Comparison of ENCODE assay signal across 8 cellular contexts in the genomic region with DNA sequence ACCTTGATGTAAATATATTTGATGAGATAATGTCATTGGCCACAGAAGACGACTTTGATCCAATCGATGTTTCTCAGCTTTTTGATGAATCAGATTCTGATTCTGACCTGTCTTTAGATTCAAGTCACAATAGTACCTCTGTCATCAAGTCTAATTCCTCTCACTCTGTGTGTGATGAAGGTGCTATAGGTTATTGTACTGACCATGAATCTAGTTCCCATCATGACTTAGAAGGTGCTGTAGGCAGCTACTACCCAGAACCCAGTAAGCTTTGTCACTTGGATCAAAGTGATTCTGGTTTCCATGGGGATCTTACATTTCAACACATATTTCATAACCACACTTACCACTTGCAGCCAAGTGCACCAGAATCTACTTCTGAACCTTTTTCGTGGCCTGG.
DNase-seq lines count a peak whose midpoint lies in the region; ATAC-seq, FAIRE-seq and TF ChIP-seq lines count a peak whose summit lies in the region.
"Not testable (repeated sequence)": the region's sequence is repeated elsewhere in the genome, so short reads cannot be mapped to it uniquely, and the experiment has no call there.

No MANE protein-coding gene starts in this region.

- not testable (repeated sequence) for H3K27ac Mint-ChIP-seq in activated CD4-positive, alpha-beta T cell treated with anti-CD3 and anti-CD28 coated beads for 36 hours; activated T-cell treated with anti-CD3 and anti-CD28 coated beads, Interleukin-2, amount 50 U/mL, for 72 hours; stimulated activated naive CD8-positive, alpha-beta T cell treated with anti-CD3 and anti-CD28 coated beads, Interleukin-15, amount 100 ng/mL, for 72 hours

- POLR2A ChIA-PET in activated CD4-positive, alpha-beta T cell treated with anti-CD3 and anti-CD28 coated beads for 36 hours (lab: Charles Lee), result not testable (repeated sequence)

- H3K4me1 Mint-ChIP-seq in activated CD4-positive, alpha-beta T cell treated with anti-CD3 and anti-CD28 coated beads for 36 hours; activated T-cell treated with anti-CD3 and anti-CD28 coated beads, Interleukin-2, amount 50 U/mL, for 72 hours (ENCODE audit: low read depth); stimulated activated naive CD8-positive, alpha-beta T cell treated with anti-CD3 and anti-CD28 coated beads, Interleukin-15, amount 100 ng/mL, for 72 hours: not testable (repeated sequence)

- intact Hi-C loops in activated CD4-positive, alpha-beta T cell treated with anti-CD3 and anti-CD28 coated beads for 36 hours (cut with DNase I, micrococcal nuclease), result not testable (repeated sequence)

- H3K4me3 Mint-ChIP-seq in activated CD4-positive, alpha-beta T cell treated with anti-CD3 and anti-CD28 coated beads for 36 hours; stimulated activated naive CD8-positive, alpha-beta T cell treated with anti-CD3 and anti-CD28 coated beads, Interleukin-15, amount 100 ng/mL, for 72 hours: not testable (repeated sequence)
- peak overlapping the region; percentile 15 to 36 for H3K4me3 Mint-ChIP-seq in activated T-cell treated with anti-CD3 and anti-CD28 coated beads, Interleukin-2, amount 50 U/mL, for 72 hours

- peaks cover 15% of the 10 kb centered on the region for H3K27me3 Mint-ChIP-seq in activated CD4-positive, alpha-beta T cell treated with anti-CD3 and anti-CD28 coated beads for 36 hours
- H3K27me3 Mint-ChIP-seq in activated T-cell treated with anti-CD3 and anti-CD28 coated beads, Interleukin-2, amount 50 U/mL, for 72 hours (ENCODE audit: low read depth), result peaks cover 13% of the 10 kb centered on the region
- peaks cover 11% of the 10 kb centered on the region for H3K27me3 Mint-ChIP-seq in stimulated activated naive CD8-positive, alpha-beta T cell treated with anti-CD3 and anti-CD28 coated beads, Interleukin-15, amount 100 ng/mL, for 72 hours

- not testable (repeated sequence) for TF ChIP-seq POLR2A in GM12892 (IDR thresholded peaks at IDR 0.05; ENCODE audit: low read depth, low read length)

- TF ChIP-seq CTCF in AG10803 (conservative IDR thresholded peaks at IDR 0.05; ENCODE audit: low read length); choroid plexus epithelial cell (conservative IDR thresholded peaks at IDR 0.05; ENCODE audit: low read depth, low read length): not testable (repeated sequence)

- not testable (repeated sequence) for H3K9me3 Mint-ChIP-seq in activated CD4-positive, alpha-beta T cell treated with anti-CD3 and anti-CD28 coated beads for 36 hours (ENCODE audit: low read depth); activated T-cell treated with anti-CD3 and anti-CD28 coated beads, Interleukin-2, amount 50 U/mL, for 72 hours; stimulated activated naive CD8-positive, alpha-beta T cell treated with anti-CD3 and anti-CD28 coated beads, Interleukin-15, amount 100 ng/mL, for 72 hours

- not testable (repeated sequence) for H3K4me3 ChIP-seq in AG10803 (ENCODE audit: low read length); Jurkat, Clone E6-1 (ENCODE audit: low read length); choroid plexus epithelial cell (ENCODE audit: low read depth, low read length)

- H3K36me3 Mint-ChIP-seq in activated CD4-positive, alpha-beta T cell treated with anti-CD3 and anti-CD28 coated beads for 36 hours (ENCODE audit: low read depth), result peaks cover 25% of the 10 kb centered on the region
- H3K36me3 Mint-ChIP-seq in activated T-cell treated with anti-CD3 and anti-CD28 coated beads, Interleukin-2, amount 50 U/mL, for 72 hours (ENCODE audit: insufficient read depth in 2 of 2), result peaks cover 4 to 12% of the 10 kb centered on the region in 2 donors

- FAIRE-seq in GM12892 (lab: Jason Lieb, UNC), result peak; percentile 70

- DNase-seq in AG10803 (ENCODE audit: low read depth) (peak; percentile 3), MV-4-11 (lab: John Stamatoyannopoulos, UW) (peak; percentile 59), choroid plexus epithelial cell (ENCODE audit: low read depth) (peak; percentile 8)
- not testable (repeated sequence) for DNase-seq in GM12892 (ENCODE audit: insufficient read length); activated CD4-positive, alpha-beta T cell treated with anti-CD3 and anti-CD28 coated beads for 36 hours; activated T-cell treated with anti-CD3 and anti-CD28 coated beads, Interleukin-2, amount 50 U/mL, for 72 hours; stimulated activated naive CD8-positive, alpha-beta T cell treated with anti-CD3 and anti-CD28 coated beads, Interleukin-15, amount 100 ng/mL, for 72 hours
- DNase-seq in Jurkat, Clone E6-1 (ENCODE audit: low read depth, low spot score), result peak; percentile 3

- ATAC-seq in activated CD4-positive, alpha-beta T cell treated with anti-CD3 and anti-CD28 coated beads for 36 hours, result peak; percentile 58
- ATAC-seq in activated T-cell treated with anti-CD3 and anti-CD28 coated beads, Interleukin-2, amount 50 U/mL, for 72 hours (replicated peaks in 1 of 2), result peak; percentile 53 to 70
- ATAC-seq in stimulated activated naive CD8-positive, alpha-beta T cell treated with anti-CD3 and anti-CD28 coated beads, Interleukin-15, amount 100 ng/mL, for 72 hours, result peak; percentile 61

- CTCF ChIA-PET in activated CD4-positive, alpha-beta T cell treated with anti-CD3 and anti-CD28 coated beads for 36 hours (lab: Charles Lee), result not testable (repeated sequence)
